19 cellular contexts compared by ENCODE assay signal in the genomic region with DNA sequence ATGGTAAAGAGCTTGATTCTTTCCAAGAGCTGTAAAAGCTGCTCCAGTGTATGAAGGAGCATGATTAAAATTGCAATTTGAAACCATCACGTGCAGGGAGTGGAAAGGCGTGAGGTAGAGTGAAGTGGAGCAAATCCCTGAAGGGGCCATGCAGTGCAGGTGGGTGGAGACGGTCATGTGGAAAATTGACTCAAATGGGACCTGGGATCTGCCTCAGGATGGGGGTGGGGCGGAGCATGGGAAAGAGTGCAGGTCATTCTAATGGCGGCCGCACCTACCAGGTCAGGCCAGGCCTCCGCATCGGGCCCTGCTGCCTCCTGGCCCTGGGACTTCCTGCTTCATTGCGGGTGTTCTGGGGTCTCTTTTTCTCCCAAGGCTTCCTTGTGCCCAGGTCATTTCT. TPM values are rescaled to one million over a fixed set of nuclear protein-coding genes. Genes with fewer than 3 reads are reported as not detected.
DNase-seq lines count a peak whose midpoint lies in the region; ATAC-seq and TF ChIP-seq lines count a peak whose summit lies in the region.
"Had no signal": no experiment of that assay in that cellular context is flagged by ENCODE, and none has a peak within 500 bp of the region (broad histone marks: within the 10 kb centered on the region; RNA-seq: fewer than 3 reads in every experiment).

No MANE protein-coding gene starts in this region.

- H3K27me3 Mint-ChIP-seq in nephron progenitor cell (ENCODE audit: low read depth, poor library complexity) (peaks cover 7% of the 10 kb centered on the region), MCF 10A (ENCODE audit: insufficient read depth, unreplicated experiment) (no peaks in the 10 kb centered on the region)

- CTCF ChIA-PET in MCF 10A (lab: Yijun Ruan, JAX), result interaction anchor here (0.6 to 2.5 kb wide), 2 partner anchors 226 to 238 kb away, joined by 3 to 10 read pairs; no protein-coding TSS in a partner anchor

- TF ChIP-seq RAD21 in Ishikawa (IDR thresholded peaks at IDR 0.05; ENCODE audit: low read depth), result no peak

- TF ChIP-seq CTCF in nephron progenitor cell (IDR thresholded peaks at IDR 0.05) (no peak), MCF 10A (IDR thresholded peaks at IDR 0.05; ENCODE audit: unreplicated experiment) (no peak)

- ATAC-seq in HG02870 (IDR thresholded peaks at IDR 0.05; ENCODE audit: unreplicated experiment) (no peak), HG02981 (IDR thresholded peaks at IDR 0.05; ENCODE audit: unreplicated experiment) (no peak)
- ATAC-seq: Panc1 had no signal

- DNase-seq in NCI-H187 (lab: John Stamatoyannopoulos, UW) (peak; percentile 59 to 86), NCI-H69 (lab: John Stamatoyannopoulos, UW) (peak; percentile 29), nephron progenitor cell (peak; percentile 13), MCF 10A (ENCODE audit: unreplicated experiment) (no peak)
- DNase-seq: BE2C, DMS79, H7, NCI-H1105, NCI-H1694, NCI-H446 treated with DMSO at 0.1 percent for 48 hours, NCI-H748 treated with DMSO at 0.1 percent for 48 hours, SIG-M5, SK-N-SH had no signal

- H3K36me3 Mint-ChIP-seq in nephron progenitor cell (ENCODE audit: low read depth) (no peaks in the 10 kb centered on the region), MCF 10A (ENCODE audit: insufficient read depth, unreplicated experiment) (no peaks in the 10 kb centered on the region)

- H3K9me3 Mint-ChIP-seq in nephron progenitor cell (no peaks in the 10 kb centered on the region), MCF 10A (ENCODE audit: unreplicated experiment) (no peaks in the 10 kb centered on the region)

- POLR2A ChIA-PET in MCF 10A (lab: Yijun Ruan, JAX), result no interaction called here

- TF ChIP-seq EP300 in Ishikawa (IDR thresholded peaks at IDR 0.05; ENCODE audit: borderline replicate concordance), result no peak

- H3K27ac Mint-ChIP-seq in nephron progenitor cell, result no peak overlapping the region
- no peak overlapping the region for H3K27ac Mint-ChIP-seq in MCF 10A (ENCODE audit: low read depth, unreplicated experiment)

- intact Hi-C loops in MCF 10A (cut with micrococcal nuclease), result no loop called here

- BruUV-seq in MCF 10A (replicated peaks; lab: Mats Ljungman, UMichigan), result no TSS peak

- no peak overlapping the region for H3K4me3 Mint-ChIP-seq in nephron progenitor cell
- no peak overlapping the region for H3K4me3 Mint-ChIP-seq in MCF 10A (ENCODE audit: unreplicated experiment)

- H3K4me1 Mint-ChIP-seq in nephron progenitor cell, result peaks cover 52% of the 10 kb centered on the region
- no peaks in the 10 kb centered on the region for H3K4me1 Mint-ChIP-seq in MCF 10A (ENCODE audit: insufficient read depth, unreplicated experiment)

TF ChIP-seq in Ishikawa, 13 proteins besides CTCF, POLR2A, EP300 and RAD21:
- TF ChIP-seq ZBTB7A (IDR thresholded peaks at IDR 0.05; ENCODE audit: low read depth) (no peak), CEBPB (IDR thresholded peaks at IDR 0.05) (no peak), CREB1 (IDR thresholded peaks at IDR 0.05; ENCODE audit: low read depth) (no peak), TAF1 (IDR thresholded peaks at IDR 0.05; ENCODE audit: low read depth) (no peak), EGR1 (IDR thresholded peaks at IDR 0.05) (peak; percentile 81), FOXM1 (IDR thresholded peaks at IDR 0.05; ENCODE audit: borderline replicate concordance, low read depth) (no peak), TEAD4 (IDR thresholded peaks at IDR 0.05) (no peak)
- TF ChIP-seq, protein P1, sequence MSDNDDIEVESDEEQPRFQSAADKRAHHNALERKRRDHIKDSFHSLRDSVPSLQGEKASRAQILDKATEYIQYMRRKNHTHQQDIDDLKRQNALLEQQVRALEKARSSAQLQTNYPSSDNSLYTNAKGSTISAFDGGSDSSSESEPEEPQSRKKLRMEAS (IDR thresholded peaks at IDR 0.05), result peak; percentile 90
- TF ChIP-seq, protein P2, sequence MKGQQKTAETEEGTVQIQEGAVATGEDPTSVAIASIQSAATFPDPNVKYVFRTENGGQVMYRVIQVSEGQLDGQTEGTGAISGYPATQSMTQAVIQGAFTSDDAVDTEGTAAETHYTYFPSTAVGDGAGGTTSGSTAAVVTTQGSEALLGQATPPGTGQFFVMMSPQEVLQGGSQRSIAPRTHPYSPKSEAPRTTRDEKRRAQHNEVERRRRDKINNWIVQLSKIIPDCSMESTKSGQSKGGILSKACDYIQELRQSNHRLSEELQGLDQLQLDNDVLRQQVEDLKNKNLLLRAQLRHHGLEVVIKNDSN (IDR thresholded peaks at IDR 0.05), result peak; percentile 77
TF ChIP-seq in Ishikawa: peak in this region for 3.

RNA-seq across cellular contexts. Expression of a gene that starts 25.3 kb away (rescaled TPM):
- total RNA-seq in MCF 10A (2022), result not detected in 2 replicates
- total RNA-seq: A673, H7, HT1080 had no signal

RNA-seq across cellular contexts. Expression of a gene that starts 29.0 kb away (rescaled TPM):
- total RNA-seq in MCF 10A (2022), result 0.26 TPM in 1 of 2 replicates, not detected in the other

RNA-seq across cellular contexts. Expression of a gene that starts 47.2 kb away (rescaled TPM):
- total RNA-seq in MCF 10A (2022), result not detected in 2 replicates
- total RNA-seq: A673, H7, HT1080 had no signal
